Comparison of ENCODE assay signal across 8 cellular contexts in genomic region chr6:53335224-53335994, GRCh38. TPM values are rescaled to one million over a fixed set of nuclear protein-coding genes. Genes with fewer than 3 reads are reported as not detected.
A peak's percentile ranks its signal among the peaks of the same experiment; 100 is the strongest.
DNase-seq lines count a peak whose midpoint lies in the region; ATAC-seq, FAIRE-seq and TF ChIP-seq lines count a peak whose summit lies in the region.

No MANE protein-coding gene starts in this region.

- peak overlapping the region; percentile 9 for H3K4me2 ChIP-seq in endothelial cell of umbilical vein (ENCODE audit: insufficient read depth, low read length)

- H3K9ac ChIP-seq in endothelial cell of umbilical vein (replicated peaks; ENCODE audit: extremely low read depth, insufficient read depth, low read length), result no peak overlapping the region

- H3K4me3 Mint-ChIP-seq in chondrocyte (ENCODE audit: unreplicated experiment), result no peak overlapping the region

- peaks cover 3% of the 10 kb centered on the region in 2 experiments for H3K36me3 ChIP-seq in endothelial cell of umbilical vein (ENCODE audit: control insufficient read depth in 2 of 2, extremely low read depth in 1 of 2, insufficient read depth in 2 of 2, low read length in 2 of 2)

- TF ChIP-seq CTCF in endothelial cell of umbilical vein (IDR thresholded peaks at IDR 0.05; ENCODE audit: extremely low read depth in 1 of 2, insufficient read depth in 1 of 2, low read depth in 1 of 2, low read length in 2 of 2), result no peak
- TF ChIP-seq CTCF in chondrocyte (IDR thresholded peaks at IDR 0.05), result no peak

- H3K9me1 ChIP-seq in endothelial cell of umbilical vein (replicated peaks; ENCODE audit: control insufficient read depth, extremely low read depth, insufficient read depth, low read length), result peaks cover 6% of the 10 kb centered on the region

- POLR2A ChIA-PET in endothelial cell of umbilical vein (lab: Charles Lee), result no interaction called here

- dilution Hi-C loops in endothelial cell of umbilical vein (cut with MboI; ENCODE audit: extremely low pct_ligation_motif_present, low sequenced_read_pairs), result no loop called here

- no peak overlapping the region for H2AFZ ChIP-seq in endothelial cell of umbilical vein (ENCODE audit: low read depth, low read length)

- H3K4me1 ChIP-seq in endothelial cell of umbilical vein (ENCODE audit: control insufficient read depth, extremely low read depth, insufficient read depth, low read length), result peaks cover 7% of the 10 kb centered on the region

- H3K27me3 Mint-ChIP-seq in chondrocyte (ENCODE audit: low read depth), result no peaks in the 10 kb centered on the region

- BruUV-seq in endothelial cell of umbilical vein (replicated peaks; lab: Mats Ljungman, UMichigan), result no TSS peak

- H4K20me1 ChIP-seq in endothelial cell of umbilical vein (replicated peaks; ENCODE audit: control insufficient read depth, extremely low read depth, insufficient read depth, low read length), result peaks cover 15% of the 10 kb centered on the region

- FAIRE-seq in endothelial cell of umbilical vein (lab: Jason Lieb, UNC), result no peak

- no peaks in the 10 kb centered on the region for H3K9me3 ChIP-seq in endothelial cell of umbilical vein (replicated peaks; ENCODE audit: control insufficient read depth, insufficient read depth, low read length)

- CTCF ChIA-PET in endothelial cell of umbilical vein (lab: Charles Lee), result no interaction called here

- H3K4me1 Mint-ChIP-seq in chondrocyte (ENCODE audit: low read depth), result peaks cover 11% of the 10 kb centered on the region

- peak; percentile 49 for DNase-seq in activated CD4-positive, CD25-positive, alpha-beta regulatory T cell treated with anti-CD3 and anti-CD28 coated beads, Interleukin-2, amount 50 U/mL, for 72 hours
- DNase-seq in endothelial cell of umbilical vein (ENCODE audit: low read depth, low spot score) (no peak), hypothalamus (lab: John Stamatoyannopoulos, UW) (no peak), chondrocyte (ENCODE audit: low spot score) (no peak), posterior cingulate gyrus (no peak)
- peak; percentile 28 to 49 (median 33) for DNase-seq in stimulated activated CD4-positive, alpha-beta T cell treated with anti-CD3 and anti-CD28 coated beads, TNF-alpha, amount 100 ng/mL, for 24 hours (ENCODE audit: low read depth in 3 of 3)

- peaks cover 99% of the 10 kb centered on the region for H3K79me2 ChIP-seq in endothelial cell of umbilical vein (ENCODE audit: control insufficient read depth, insufficient read depth, low read length)

- H3K27ac ChIP-seq in endothelial cell of umbilical vein (ENCODE audit: insufficient read depth, low read depth, low read length), result no peak overlapping the region

- H3K27ac Mint-ChIP-seq in chondrocyte (ENCODE audit: unreplicated experiment), result no peak overlapping the region

- no peak overlapping the region for H3K4me3 ChIP-seq in endothelial cell of umbilical vein (replicated peaks in 1 of 3; ENCODE audit: insufficient read depth in 1 of 3, low read depth in 1 of 3, low read length in 3 of 3)

- no peaks in the 10 kb centered on the region for H3K27me3 ChIP-seq in endothelial cell of umbilical vein (ENCODE audit: control insufficient read depth in 2 of 2, insufficient read depth in 2 of 2, low read length in 2 of 2)

- intact Hi-C loops in endothelial cell of umbilical vein (cut with micrococcal nuclease), result no loop called here
- intact Hi-C loops in posterior cingulate gyrus (cut with DNase I), result no loop called here

- ATAC-seq in GM19351 (IDR thresholded peaks at IDR 0.05; ENCODE audit: unreplicated experiment), result peak; percentile 81
- peak; percentile 86 for ATAC-seq in HG03135 (IDR thresholded peaks at IDR 0.05; ENCODE audit: unreplicated experiment)

- H3K36me3 Mint-ChIP-seq in chondrocyte (ENCODE audit: low read depth), result no peaks in the 10 kb centered on the region

- TF ChIP-seq POLR2A in endothelial cell of umbilical vein (IDR thresholded peaks at IDR 0.05; ENCODE audit: low read depth, low read length), result no peak

- H3K9me3 Mint-ChIP-seq in chondrocyte (ENCODE audit: low read depth), result no peaks in the 10 kb centered on the region

TF ChIP-seq in endothelial cell of umbilical vein, 7 proteins besides CTCF, POLR2A, EP300 and RAD21:
- no peak for TF ChIP-seq FOS (IDR thresholded peaks at IDR 0.05; ENCODE audit: borderline replicate concordance, insufficient read depth, low read length)
- no peak for TF ChIP-seq POLR2AphosphoS5 (IDR thresholded peaks at IDR 0.05; ENCODE audit: insufficient read depth, low read depth, low read length)

RNA-seq across cellular contexts. Expression of gene ELOVL5, which starts 13.3 kb away (rescaled TPM):
- 140 and 149 TPM in 2 replicates for total RNA-seq in endothelial cell of umbilical vein
- 83.6 and 85.9 TPM in 2 replicates for polyA plus RNA-seq in endothelial cell of umbilical vein
- 71.9 and 72.9 TPM in 2 replicates for polyA plus RNA-seq in endothelial cell of umbilical vein (2011; cell fraction: cytosol; rRNA removed)
- 147 and 171 TPM in 2 replicates for polyA plus RNA-seq in endothelial cell of umbilical vein (2011; cell fraction: nucleus; rRNA removed)
- polyA plus RNA-seq in endothelial cell of umbilical vein (2012), result 99.6 and 127 TPM in 2 replicates
- 219 and 237 TPM in 2 replicates for polyA minus RNA-seq in endothelial cell of umbilical vein
- polyA minus RNA-seq in endothelial cell of umbilical vein (2011; cell fraction: cytosol; rRNA and poly(A)+ RNA removed), result 68.2 TPM
- 105 and 133 TPM in 2 replicates for polyA minus RNA-seq in endothelial cell of umbilical vein (2011; cell fraction: nucleus; rRNA and poly(A)+ RNA removed)
- total RNA-seq in chondrocyte, result 95.1 to 127 TPM (median 102 TPM) in 3 replicates

Comparison
In these comparisons a context has a peak if more than half of its experiments do, and no peak if none do; other contexts are left out.
1. DNase-seq: peak in activated CD4-positive, CD25-positive, alpha-beta regulatory T cell treated with anti-CD3 and anti-CD28 coated beads, Interleukin-2, amount 50 U/mL, for 72 hours (single experiment) and stimulated activated CD4-positive, alpha-beta T cell treated with anti-CD3 and anti-CD28 coated beads, TNF-alpha, amount 100 ng/mL, for 24 hours (3 of 3); none in endothelial cell of umbilical vein (single experiment), hypothalamus (0 of 51), chondrocyte (single experiment) and posterior cingulate gyrus (0 of 10).